In genomic region chr17:43840814-43841213, GRCh38 we compare ENCODE assay signal across 2 cellular contexts.
TF ChIP-seq lines count a peak whose summit lies in the region.

No MANE protein-coding gene starts in this region.

TF ChIP-seq in IMR-90, 13 proteins besides CTCF, POLR2A, EP300 and RAD21:
- TF ChIP-seq FOS (IDR thresholded peaks at IDR 0.05; ENCODE audit: low read depth, low read length): no peak
- TF ChIP-seq MAZ (IDR thresholded peaks at IDR 0.05; ENCODE audit: borderline replicate concordance, low read depth, low read length): no peak
- TF ChIP-seq RFX5 (IDR thresholded peaks at IDR 0.05; ENCODE audit: low read depth, low read length): no peak
- TF ChIP-seq ELK1 (IDR thresholded peaks at IDR 0.05; ENCODE audit: borderline replicate concordance, low read depth, low read length): no peak
- no peak for TF ChIP-seq SMC3 (IDR thresholded peaks at IDR 0.05; ENCODE audit: low read depth, low read length)
- TF ChIP-seq, protein P1, sequence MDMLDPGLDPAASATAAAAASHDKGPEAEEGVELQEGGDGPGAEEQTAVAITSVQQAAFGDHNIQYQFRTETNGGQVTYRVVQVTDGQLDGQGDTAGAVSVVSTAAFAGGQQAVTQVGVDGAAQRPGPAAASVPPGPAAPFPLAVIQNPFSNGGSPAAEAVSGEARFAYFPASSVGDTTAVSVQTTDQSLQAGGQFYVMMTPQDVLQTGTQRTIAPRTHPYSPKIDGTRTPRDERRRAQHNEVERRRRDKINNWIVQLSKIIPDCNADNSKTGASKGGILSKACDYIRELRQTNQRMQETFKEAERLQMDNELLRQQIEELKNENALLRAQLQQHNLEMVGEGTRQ (IDR thresholded peaks at IDR 0.05; ENCODE audit: low read depth, low read length): no peak
- TF ChIP-seq NFE2L2 (IDR thresholded peaks at IDR 0.05; ENCODE audit: low read depth, low read length): no peak
- TF ChIP-seq CHD1 (IDR thresholded peaks at IDR 0.05; ENCODE audit: low read depth, low read length): no peak

TF ChIP-seq in WTC11, 78 proteins besides CTCF, POLR2A, EP300 and RAD21:
- TF ChIP-seq ZNF423 (CRISPR knock-in tag; IDR thresholded peaks at IDR 0.05): no peak
- TF ChIP-seq, protein P2, sequence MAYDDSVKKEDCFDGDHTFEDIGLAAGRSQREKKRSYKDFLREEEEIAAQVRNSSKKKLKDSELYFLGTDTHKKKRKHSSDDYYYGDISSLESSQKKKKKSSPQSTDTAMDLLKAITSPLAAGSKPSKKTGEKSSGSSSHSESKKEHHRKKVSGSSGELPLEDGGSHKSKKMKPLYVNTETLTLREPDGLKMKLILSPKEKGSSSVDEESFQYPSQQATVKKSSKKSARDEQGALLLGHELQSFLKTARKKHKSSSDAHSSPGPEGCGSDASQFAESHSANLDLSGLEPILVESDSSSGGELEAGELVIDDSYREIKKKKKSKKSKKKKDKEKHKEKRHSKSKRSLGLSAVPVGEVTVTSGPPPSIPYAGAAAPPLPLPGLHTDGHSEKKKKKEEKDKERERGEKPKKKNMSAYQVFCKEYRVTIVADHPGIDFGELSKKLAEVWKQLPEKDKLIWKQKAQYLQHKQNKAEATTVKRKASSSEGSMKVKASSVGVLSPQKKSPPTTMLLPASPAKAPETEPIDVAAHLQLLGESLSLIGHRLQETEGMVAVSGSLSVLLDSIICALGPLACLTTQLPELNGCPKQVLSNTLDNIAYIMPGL (CRISPR knock-in tag; IDR thresholded peaks at IDR 0.05): no peak
- TF ChIP-seq HMGA2 (CRISPR knock-in tag; IDR thresholded peaks at IDR 0.05): no peak
- TF ChIP-seq AR (CRISPR knock-in tag; IDR thresholded peaks at IDR 0.05): no peak
- no peak for TF ChIP-seq CREM (CRISPR knock-in tag; IDR thresholded peaks at IDR 0.05)
- no peak for TF ChIP-seq ZNF416 (CRISPR knock-in tag; IDR thresholded peaks at IDR 0.05)
- no peak for TF ChIP-seq MLX (CRISPR knock-in tag; IDR thresholded peaks at IDR 0.05)
- no peak for TF ChIP-seq STAT6 (CRISPR knock-in tag; conservative IDR thresholded peaks at IDR 0.05; ENCODE audit: low read depth)
- TF ChIP-seq RELA (CRISPR knock-in tag; IDR thresholded peaks at IDR 0.05; ENCODE audit: borderline replicate concordance): no peak
- TF ChIP-seq FOXP4 (CRISPR knock-in tag; IDR thresholded peaks at IDR 0.05): no peak
